32 cellular contexts compared by ENCODE assay signal in the genomic region with DNA sequence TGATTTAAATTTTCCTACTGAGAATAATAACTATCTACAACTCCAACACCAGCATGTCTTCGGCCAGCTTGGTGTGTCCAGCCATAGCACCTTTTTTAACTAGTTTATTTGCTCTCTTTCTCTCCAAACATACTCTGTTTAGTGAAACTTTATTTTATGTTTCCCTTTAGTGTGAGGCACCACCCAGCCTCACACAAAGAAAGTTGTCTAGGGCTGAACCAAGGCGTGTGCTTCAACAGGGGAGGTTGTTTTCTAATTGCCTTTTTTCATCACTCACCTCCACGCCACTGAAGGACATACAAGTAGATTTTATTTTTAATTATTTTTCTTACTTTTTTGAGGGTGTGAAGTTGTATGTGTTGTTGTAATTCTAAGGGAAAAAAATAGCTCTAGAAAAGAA.
"Had no signal": no experiment of that assay in that cellular context is flagged by ENCODE, and none has a peak within 500 bp of the region (broad histone marks: within the 10 kb centered on the region; RNA-seq: fewer than 3 reads in every experiment).

No MANE protein-coding gene starts in this region.

- H3K27me3 Mint-ChIP-seq: activated CD4-positive, alpha-beta memory T cell treated with anti-CD3 and anti-CD28 coated beads, Interleukin-2, amount 10 ng/mL, durations not matched to agents 7 days and 5 days; dendritic cell treated with granulocyte-macrophage colony-stimulating factor and Interleukin-4, amounts not matched to agents 40 ng/mL and 50 ng/mL, for 4 days had no signal

- H3K36me3 Mint-ChIP-seq: naive B cell; stimulated activated effector memory CD8-positive, alpha-beta T cell treated with anti-CD3 and anti-CD28 coated beads, Interleukin-12 subunit alpha, Interleukin-12 subunit beta, amount 100 ng/mL, for 72 hours had no signal

- H3K4me1 Mint-ChIP-seq: activated CD4-positive, alpha-beta memory T cell treated with anti-CD3 and anti-CD28 coated beads, Interleukin-2, amount 10 ng/mL, durations not matched to agents 7 days and 5 days; activated CD4-positive, alpha-beta T cell treated with anti-CD3 and anti-CD28 coated beads, Interleukin-2, amount 10 ng/mL, durations not matched to agents 7 days and 5 days; stimulated activated effector memory CD8-positive, alpha-beta T cell treated with anti-CD3 and anti-CD28 coated beads, Interleukin-12 subunit alpha, Interleukin-12 subunit beta, amount 100 ng/mL, for 72 hours had no signal

- H3K4me3 ChIP-seq: breast epithelium, esophagus muscularis mucosa, left lung, lung, skin epidermis, upper lobe of left lung, vagina had no signal

- DNase-seq: activated CD4-positive, alpha-beta memory T cell treated with anti-CD3 and anti-CD28 coated beads, Interleukin-2, amount 10 ng/mL, durations not matched to agents 7 days and 5 days; activated CD4-positive, alpha-beta T cell treated with anti-CD3 and anti-CD28 coated beads, Interleukin-2, amount 10 ng/mL, durations not matched to agents 7 days and 5 days; activated CD4-positive, CD25-positive, alpha-beta regulatory T cell treated with anti-CD3 and anti-CD28 coated beads, Interleukin-2, amount 50 U/mL, for 72 hours; activated gamma-delta T cell treated with Interleukin-2 at 50 U/mL for 16 hours; activated naive CD4-positive, alpha-beta T cell treated with anti-CD3 and anti-CD28 coated beads, Interleukin-2, amount 50 U/mL, for 16 hours; activated naive CD8-positive, alpha-beta T cell treated with anti-CD3 and anti-CD28 coated beads, Interleukin-2, amount 50 U/mL, for 24 hours; activated T-cell treated with anti-CD3 and anti-CD28 coated beads, Interleukin-2, amount 50 U/mL, for 4 hours; amygdala; central memory CD4-positive, alpha-beta T cell; foreskin keratinocyte; heart left ventricle; hypothalamus; kidney glomerular epithelial cell; left lung; mesendoderm; naive B cell; stimulated activated CD4-positive, alpha-beta T cell treated with anti-CD3 and anti-CD28 coated beads, Interleukin-4, amount 100 ng/mL, for 24 hours; substantia nigra; SW 1271; T-helper 9 cell; upper lobe of left lung; WERI-Rb-1 had no signal

- H3K9me3 Mint-ChIP-seq: activated CD4-positive, alpha-beta memory T cell treated with anti-CD3 and anti-CD28 coated beads, Interleukin-2, amount 10 ng/mL, durations not matched to agents 7 days and 5 days; activated CD4-positive, alpha-beta T cell treated with anti-CD3 and anti-CD28 coated beads, Interleukin-2, amount 10 ng/mL, durations not matched to agents 7 days and 5 days; activated naive CD8-positive, alpha-beta T cell treated with anti-CD3 and anti-CD28 coated beads, Interleukin-2, amount 50 U/mL, for 24 hours; activated T-cell treated with anti-CD3 and anti-CD28 coated beads, Interleukin-2, amount 50 U/mL, for 4 hours; dendritic cell treated with granulocyte-macrophage colony-stimulating factor and Interleukin-4, amounts not matched to agents 40 ng/mL and 50 ng/mL, for 4 days; naive B cell; stimulated activated naive CD8-positive, alpha-beta T cell treated with anti-CD3 and anti-CD28 coated beads, Interleukin-15, Interleukin-2, amounts not matched to agents 100 ng/mL and 50 ng/mL, for 24 hours; T-helper 1 cell treated with Interleukin-12 subunit alpha and Interleukin-12 subunit beta and Interleukin-4 antibody, amounts not matched to agents 30 μg/mL and 1 μg/mL, for 36 hours had no signal

- H3K27ac Mint-ChIP-seq: activated CD4-positive, alpha-beta memory T cell treated with anti-CD3 and anti-CD28 coated beads, Interleukin-2, amount 10 ng/mL, durations not matched to agents 7 days and 5 days; activated CD4-positive, alpha-beta T cell treated with anti-CD3 and anti-CD28 coated beads, Interleukin-2, amount 10 ng/mL, durations not matched to agents 7 days and 5 days; activated naive CD8-positive, alpha-beta T cell treated with anti-CD3 and anti-CD28 coated beads, Interleukin-2, amount 50 U/mL, for 24 hours; activated T-helper 17 cell treated with anti-CD3 and anti-CD28 coated beads, Interleukin-2, amount 50 U/mL, for 72 hours; dendritic cell treated with granulocyte-macrophage colony-stimulating factor and Interleukin-4, amounts not matched to agents 40 ng/mL and 50 ng/mL, for 4 days; naive B cell; stimulated activated effector memory CD8-positive, alpha-beta T cell treated with anti-CD3 and anti-CD28 coated beads, Interleukin-12 subunit alpha, Interleukin-12 subunit beta, amount 100 ng/mL, for 72 hours; stimulated activated naive CD8-positive, alpha-beta T cell treated with anti-CD3 and anti-CD28 coated beads, Interleukin-15, Interleukin-2, amounts not matched to agents 100 ng/mL and 50 ng/mL, for 24 hours; T-helper 1 cell treated with Interleukin-12 subunit alpha and Interleukin-12 subunit beta and Interleukin-4 antibody, amounts not matched to agents 30 μg/mL and 1 μg/mL, for 36 hours had no signal

- H3K4me3 Mint-ChIP-seq: activated CD4-positive, alpha-beta memory T cell treated with anti-CD3 and anti-CD28 coated beads, Interleukin-2, amount 10 ng/mL, durations not matched to agents 7 days and 5 days; activated CD4-positive, alpha-beta T cell treated with anti-CD3 and anti-CD28 coated beads, Interleukin-2, amount 10 ng/mL, durations not matched to agents 7 days and 5 days; activated naive CD8-positive, alpha-beta T cell treated with anti-CD3 and anti-CD28 coated beads, Interleukin-2, amount 50 U/mL, for 24 hours; activated T-cell treated with anti-CD3 and anti-CD28 coated beads, Interleukin-2, amount 50 U/mL, for 4 hours; activated T-helper 17 cell treated with anti-CD3 and anti-CD28 coated beads, Interleukin-2, amount 50 U/mL, for 72 hours; dendritic cell treated with granulocyte-macrophage colony-stimulating factor and Interleukin-4, amounts not matched to agents 40 ng/mL and 50 ng/mL, for 4 days; naive B cell; stimulated activated effector memory CD8-positive, alpha-beta T cell treated with anti-CD3 and anti-CD28 coated beads, Interleukin-12 subunit alpha, Interleukin-12 subunit beta, amount 100 ng/mL, for 72 hours; stimulated activated naive CD8-positive, alpha-beta T cell treated with anti-CD3 and anti-CD28 coated beads, Interleukin-15, Interleukin-2, amounts not matched to agents 100 ng/mL and 50 ng/mL, for 24 hours; T-helper 1 cell treated with Interleukin-12 subunit alpha and Interleukin-12 subunit beta and Interleukin-4 antibody, amounts not matched to agents 30 μg/mL and 1 μg/mL, for 36 hours had no signal

- H3K36me3 ChIP-seq: breast epithelium, esophagus muscularis mucosa, heart left ventricle, left lung, upper lobe of left lung, vagina, WERI-Rb-1 had no signal

- H3K9me3 ChIP-seq: breast epithelium, esophagus muscularis mucosa, heart left ventricle, left lung, upper lobe of left lung, vagina had no signal

- ATAC-seq: activated naive CD8-positive, alpha-beta T cell treated with anti-CD3 and anti-CD28 coated beads, Interleukin-2, amount 50 U/mL, for 24 hours; activated T-cell treated with anti-CD3 and anti-CD28 coated beads, Interleukin-2, amount 50 U/mL, for 4 hours; activated T-helper 17 cell treated with anti-CD3 and anti-CD28 coated beads, Interleukin-2, amount 50 U/mL, for 72 hours; foreskin keratinocyte; left lung; stimulated activated effector memory CD8-positive, alpha-beta T cell treated with anti-CD3 and anti-CD28 coated beads, Interleukin-12 subunit alpha, Interleukin-12 subunit beta, amount 100 ng/mL, for 72 hours had no signal

- H3K27ac ChIP-seq: foreskin keratinocyte, left lung, skin epidermis, upper lobe of left lung, vagina, WERI-Rb-1 had no signal

- H3K4me1 ChIP-seq: breast epithelium, foreskin keratinocyte had no signal

- H3K27me3 ChIP-seq: breast epithelium, esophagus muscularis mucosa, foreskin keratinocyte, heart left ventricle, left lung, upper lobe of left lung, vagina had no signal
